Comparison of ENCODE assay signal across 1 cellular context in genomic region chr16:22370038-22370541, GRCh38.
TF ChIP-seq lines count a peak whose summit lies in the region.

No MANE protein-coding gene starts in this region.

TF ChIP-seq in IMR-90, 13 proteins besides CTCF, POLR2A, EP300 and RAD21 (continued from another document):
- TF ChIP-seq, protein P1, sequence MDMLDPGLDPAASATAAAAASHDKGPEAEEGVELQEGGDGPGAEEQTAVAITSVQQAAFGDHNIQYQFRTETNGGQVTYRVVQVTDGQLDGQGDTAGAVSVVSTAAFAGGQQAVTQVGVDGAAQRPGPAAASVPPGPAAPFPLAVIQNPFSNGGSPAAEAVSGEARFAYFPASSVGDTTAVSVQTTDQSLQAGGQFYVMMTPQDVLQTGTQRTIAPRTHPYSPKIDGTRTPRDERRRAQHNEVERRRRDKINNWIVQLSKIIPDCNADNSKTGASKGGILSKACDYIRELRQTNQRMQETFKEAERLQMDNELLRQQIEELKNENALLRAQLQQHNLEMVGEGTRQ (IDR thresholded peaks at IDR 0.05; ENCODE audit: low read depth, low read length): no peak
